In the genomic region with DNA sequence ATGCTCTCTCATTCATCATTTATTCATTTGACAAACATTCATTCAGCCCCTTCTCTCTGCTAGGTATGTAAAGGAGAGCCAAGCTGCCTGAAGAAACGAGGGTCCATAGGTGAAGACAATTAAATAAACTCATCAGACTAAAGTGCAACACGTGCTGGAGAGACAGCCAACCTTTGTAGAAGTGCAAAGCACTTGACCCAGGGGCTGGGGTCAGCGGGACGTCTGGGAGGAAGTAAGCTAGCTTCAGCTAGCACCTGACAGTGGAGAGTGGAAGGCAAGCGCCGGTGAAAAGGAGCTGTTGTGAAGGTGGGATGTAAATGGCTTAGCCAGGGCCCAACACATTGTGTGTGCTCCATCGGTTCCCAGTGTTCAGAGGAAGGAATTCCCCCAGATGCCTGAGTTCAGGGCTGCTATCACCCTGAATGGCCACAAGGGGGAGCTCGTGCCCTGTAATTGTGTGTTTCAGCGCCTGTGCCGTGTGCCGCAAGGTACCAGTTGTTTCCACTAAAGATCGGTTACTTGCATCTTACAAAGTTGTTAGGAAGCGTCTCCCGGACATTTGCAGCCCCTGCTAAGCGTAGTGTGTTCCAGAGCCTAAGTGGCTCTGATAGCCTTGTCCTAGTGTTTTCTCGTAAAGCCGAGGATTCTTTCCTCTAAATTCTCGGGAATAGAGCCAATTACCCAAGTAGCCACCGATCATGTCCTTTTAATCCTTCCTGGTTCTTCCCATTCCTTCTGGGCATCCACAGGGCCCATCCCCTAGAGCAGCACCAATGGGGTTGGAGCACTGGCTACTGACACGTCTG, we compare ENCODE assay signal across 8 cellular contexts. TPM values are rescaled to one million over a fixed set of nuclear protein-coding genes. Genes with fewer than 3 reads are reported as not detected.
DNase-seq lines count a peak whose midpoint lies in the region; ATAC-seq and TF ChIP-seq lines count a peak whose summit lies in the region.

No MANE protein-coding gene starts in this region.

- ATAC-seq in GM21723 (IDR thresholded peaks at IDR 0.05; ENCODE audit: unreplicated experiment): peak; percentile 70
- ATAC-seq in left lung: peak; percentile 99
- no peak for ATAC-seq in GM18858 (IDR thresholded peaks at IDR 0.05; ENCODE audit: unreplicated experiment)

- H3K4me1 ChIP-seq in left lung: no peaks in the 10 kb centered on the region

- no peaks in the 10 kb centered on the region for H3K9me3 ChIP-seq in left lung

- H3K36me3 ChIP-seq in left lung: no peaks in the 10 kb centered on the region

- H3K27ac ChIP-seq in coronary artery (no peak overlapping the region), left lung (no peak overlapping the region)

- peak overlapping the region; percentile 59 for H3K4me3 ChIP-seq in AG10803 (ENCODE audit: low read length)
- peak overlapping the region; percentile 64 for H3K4me3 ChIP-seq in coronary artery
- H3K4me3 ChIP-seq in left lung: no peak overlapping the region

- TF ChIP-seq CTCF in AG10803 (conservative IDR thresholded peaks at IDR 0.05; ENCODE audit: low read length): peak; percentile 96
- peak; percentile 96 for TF ChIP-seq CTCF in coronary artery (IDR thresholded peaks at IDR 0.05)
- peak; percentile 93 to 96 for TF ChIP-seq CTCF in left lung (IDR thresholded peaks at IDR 0.05)

- peak; percentile 65 for DNase-seq in AG10803 (ENCODE audit: low read depth)
- peak; percentile 61 for DNase-seq in NCI-H345 treated with DMSO at 0.1 percent for 48 hours (lab: John Stamatoyannopoulos, UW; ENCODE audit: unreplicated experiment)
- peak; percentile 67 to 74 for DNase-seq in activated CD4-positive, alpha-beta T cell treated with anti-CD3 and anti-CD28 coated beads for 4 hours
- DNase-seq in coronary artery (ENCODE audit: low spot score): no peak
- DNase-seq in left lung: peak in 1 of 2 donors; percentile 68
- DNase-seq in stimulated activated CD4-positive, alpha-beta T cell treated with anti-CD3 and anti-CD28 coated beads, Interleukin-4, amount 100 ng/mL, for 24 hours: peak; percentile 75

- intact Hi-C loops in left lung (cut with DNase I): no loop called here

- H3K27me3 ChIP-seq in left lung: peaks cover 16 to 96% of the 10 kb centered on the region in 2 donors

RNA-seq across cellular contexts. Expression of a gene that starts 30.6 kb away (rescaled TPM):
- total RNA-seq in left lung: not detected

Comparison
In these comparisons a context has a peak if more than half of its experiments do, and no peak if none do; other contexts are left out.
1. H3K4me3 ChIP-seq: peak in AG10803 (single experiment) and coronary artery (single experiment); none in left lung (0 of 2).
2. Peak in every context shown above with its lines, with median percentiles within 50 percentile points of each other: CTCF ChIP-seq.